ENCODE assay signal across 7 cellular contexts in genomic region chr11:116529210-116529609, GRCh38.
"Had no signal": no experiment of that assay in that cellular context is flagged by ENCODE, and none has a peak within 500 bp of the region (broad histone marks: within the 10 kb centered on the region; RNA-seq: fewer than 3 reads in every experiment).

No MANE protein-coding gene starts in this region.

- H3K4me3 Mint-ChIP-seq: GM23338, HFFc6, IgD-negative memory B cell had no signal

- DNase-seq: HFFc6 had no signal

- H3K4me1 ChIP-seq: HAP-1 had no signal

- H3K4me2 ChIP-seq: GM23338 had no signal

- H3K27ac Mint-ChIP-seq: GM23338, HFFc6, IgD-negative memory B cell had no signal

- H2AFZ ChIP-seq: GM23338 had no signal

- H3K27ac ChIP-seq: HL-60 had no signal

- ATAC-seq: GM23338, HCT116, HepG2 had no signal

- H3K9me3 ChIP-seq: HAP-1 had no signal
